In the genomic region with DNA sequence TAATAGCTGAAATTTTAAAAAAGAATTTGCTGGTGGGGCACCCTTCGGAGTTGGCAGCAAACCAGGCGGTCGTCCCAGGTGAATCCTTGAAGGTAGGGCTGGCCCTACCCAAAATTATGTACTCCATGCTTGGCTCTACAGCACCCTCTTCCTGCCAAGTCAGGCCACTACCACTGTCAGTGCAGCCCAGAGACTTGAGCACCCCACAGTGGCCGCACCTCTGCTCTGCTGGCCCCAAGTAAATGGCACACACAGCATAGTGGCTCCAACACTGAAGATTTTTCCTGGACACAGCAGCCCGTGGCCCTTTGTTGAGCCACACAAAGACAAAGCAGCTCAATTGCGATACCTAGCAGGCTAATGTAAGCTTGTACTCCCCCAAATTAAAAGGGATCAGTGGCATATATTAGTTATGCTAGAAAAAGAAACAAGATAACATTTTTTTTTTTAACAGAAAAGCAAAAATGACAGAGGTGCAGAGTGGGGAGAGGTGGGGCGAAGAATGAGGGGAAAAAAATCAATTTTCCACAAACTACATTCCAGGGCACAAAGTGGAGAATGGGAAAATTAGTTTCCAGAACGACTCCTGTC, we compare ENCODE assay signal across 8 cellular contexts.
A peak's percentile ranks its signal among the peaks of the same experiment; 100 is the strongest.
DNase-seq lines count a peak whose midpoint lies in the region; ATAC-seq, FAIRE-seq and TF ChIP-seq lines count a peak whose summit lies in the region.

No MANE protein-coding gene starts in this region.

- ATAC-seq in HG03045 (IDR thresholded peaks at IDR 0.05; ENCODE audit: unreplicated experiment) (peak; percentile 69), omental fat pad (ENCODE audit: low FRiP score) (no peak)
- ATAC-seq in activated naive CD8-positive, alpha-beta T cell treated with anti-CD3 and anti-CD28 coated beads, Interleukin-2, amount 10 ng/mL, durations not matched to agents 7 days and 5 days (ENCODE audit: low read depth): peak; percentile 92

- peaks cover 14% of the 10 kb centered on the region for H3K9me3 Mint-ChIP-seq in activated naive CD8-positive, alpha-beta T cell treated with anti-CD3 and anti-CD28 coated beads, Interleukin-2, amount 10 ng/mL, durations not matched to agents 7 days and 5 days
- H3K9me3 Mint-ChIP-seq in type B pancreatic cell: peaks cover 34% of the 10 kb centered on the region

- no peak overlapping the region for H3K9ac ChIP-seq in kidney (ENCODE audit: low read length in 2 of 2)

- H3K4me3 ChIP-seq in GM12865 (ENCODE audit: low read depth, low read length): no peak overlapping the region
- no peak overlapping the region for H3K4me3 ChIP-seq in Peyer's patch
- no peak overlapping the region for H3K4me3 ChIP-seq in kidney (ENCODE audit: low read length in 2 of 2)

- no peak overlapping the region for H3K4me3 Mint-ChIP-seq in activated naive CD8-positive, alpha-beta T cell treated with anti-CD3 and anti-CD28 coated beads, Interleukin-2, amount 10 ng/mL, durations not matched to agents 7 days and 5 days
- H3K4me3 Mint-ChIP-seq in type B pancreatic cell: no peak overlapping the region

- H3K4me1 ChIP-seq in Peyer's patch (peaks cover 0 to 17% (median 0%) of the 10 kb centered on the region in 4 donors), kidney (ENCODE audit: control insufficient read depth in 1 of 2, insufficient read depth in 1 of 2, low read depth in 1 of 2, low read length in 2 of 2) (no peaks in the 10 kb centered on the region)

- no peak overlapping the region for H3K27ac Mint-ChIP-seq in activated naive CD8-positive, alpha-beta T cell treated with anti-CD3 and anti-CD28 coated beads, Interleukin-2, amount 10 ng/mL, durations not matched to agents 7 days and 5 days
- no peak overlapping the region for H3K27ac Mint-ChIP-seq in type B pancreatic cell

- H3K27me3 Mint-ChIP-seq in activated naive CD8-positive, alpha-beta T cell treated with anti-CD3 and anti-CD28 coated beads, Interleukin-2, amount 10 ng/mL, durations not matched to agents 7 days and 5 days: peaks cover 7% of the 10 kb centered on the region
- peaks cover 2% of the 10 kb centered on the region for H3K27me3 Mint-ChIP-seq in type B pancreatic cell

- H3K36me3 ChIP-seq in Peyer's patch: no peaks in the 10 kb centered on the region
- no peaks in the 10 kb centered on the region for H3K36me3 ChIP-seq in kidney (ENCODE audit: control insufficient read depth in 1 of 2, insufficient read depth in 2 of 2, low read length in 2 of 2)

- TF ChIP-seq POLR2A in Peyer's patch (IDR thresholded peaks at IDR 0.05): no peak

- FAIRE-seq in kidney (lab: Jason Lieb, UNC): no peak

- POLR2A ChIA-PET in activated naive CD8-positive, alpha-beta T cell treated with anti-CD3 and anti-CD28 coated beads, Interleukin-2, amount 10 ng/mL, durations not matched to agents 7 days and 5 days (lab: Charles Lee): no interaction called here

- DNase-seq in 8988T (peak; percentile 48), GM12865 (ENCODE audit: low read depth) (peak; percentile 91), Peyer's patch (peak in 2 of 3 donors; percentile 57 to 75), kidney (no peak), type B pancreatic cell (ENCODE audit: extremely low spot score, unreplicated experiment) (no peak), omental fat pad (ENCODE audit: low spot score) (no peak)
- peak; percentile 69 for DNase-seq in activated naive CD8-positive, alpha-beta T cell treated with anti-CD3 and anti-CD28 coated beads, Interleukin-2, amount 10 ng/mL, durations not matched to agents 7 days and 5 days

- H3K36me3 Mint-ChIP-seq in activated naive CD8-positive, alpha-beta T cell treated with anti-CD3 and anti-CD28 coated beads, Interleukin-2, amount 10 ng/mL, durations not matched to agents 7 days and 5 days: peaks cover 23% of the 10 kb centered on the region
- peaks cover 11% of the 10 kb centered on the region for H3K36me3 Mint-ChIP-seq in type B pancreatic cell

- intact Hi-C loops in kidney (cut with DNase I): no loop called here

- TF ChIP-seq CTCF in GM12865 (IDR thresholded peaks at IDR 0.05; ENCODE audit: insufficient read depth, low read depth, low read length, missing control alignments) (peak; percentile 97), Peyer's patch (IDR thresholded peaks at IDR 0.05) (peak; percentile 25 to 64 (median 56)), kidney (IDR thresholded peaks at IDR 0.05; ENCODE audit: borderline replicate concordance, extremely low read depth, insufficient read depth) (peak; percentile 27), type B pancreatic cell (conservative IDR thresholded peaks at IDR 0.05) (peak; percentile 71), omental fat pad (IDR thresholded peaks at IDR 0.05) (no peak)

- H3K9me3 ChIP-seq in Peyer's patch (peaks cover 0 to 14% (median 0%) of the 10 kb centered on the region in 4 donors), kidney (ENCODE audit: control insufficient read depth in 1 of 2, low read length in 2 of 2) (peaks cover 0 to 14% of the 10 kb centered on the region in 2 donors)

- H3K27ac ChIP-seq in Peyer's patch (no peak overlapping the region), kidney (ENCODE audit: low read depth in 2 of 2, low read length in 2 of 2) (no peak overlapping the region)

- peaks cover 22% of the 10 kb centered on the region for H3K4me1 Mint-ChIP-seq in activated naive CD8-positive, alpha-beta T cell treated with anti-CD3 and anti-CD28 coated beads, Interleukin-2, amount 10 ng/mL, durations not matched to agents 7 days and 5 days
- peaks cover 34% of the 10 kb centered on the region for H3K4me1 Mint-ChIP-seq in type B pancreatic cell (ENCODE audit: unreplicated experiment)

- H3K27me3 ChIP-seq in Peyer's patch: no peaks in the 10 kb centered on the region

Comparison
In these comparisons a context has a peak if more than half of its experiments do, and no peak if none do; other contexts are left out.
1. DNase-seq: peak in 8988T (single experiment), GM12865 (single experiment), Peyer's patch (2 of 3) and activated naive CD8-positive, alpha-beta T cell treated with anti-CD3 and anti-CD28 coated beads, Interleukin-2, amount 10 ng/mL, durations not matched to agents 7 days and 5 days (single experiment); none in kidney (single experiment), type B pancreatic cell (single experiment) and omental fat pad (single experiment).
2. CTCF ChIP-seq: peak in GM12865 (single experiment), Peyer's patch (6 of 6), kidney (single experiment) and type B pancreatic cell (single experiment); none in omental fat pad (0 of 3).